8 cellular contexts compared by ENCODE assay signal in genomic region chr2:174994381-174994780, GRCh38.
"Had no signal": no experiment of that assay in that cellular context is flagged by ENCODE, and none has a peak within 500 bp of the region (broad histone marks: within the 10 kb centered on the region; RNA-seq: fewer than 3 reads in every experiment).

No MANE protein-coding gene starts in this region.

- H3K4me3 ChIP-seq: GM12878 had no signal

- DNase-seq: GDM1, GF-D8 had no signal

- ATAC-seq: GM12878 had no signal

- FAIRE-seq: G401.6, GM12878, GM12891, GM12892, GM18507, GM19239 had no signal
